ENCODE assay signal across 8 cellular contexts in genomic region chr12:19739195-19739776, GRCh38.
DNase-seq lines count a peak whose midpoint lies in the region; ATAC-seq and TF ChIP-seq lines count a peak whose summit lies in the region.

No MANE protein-coding gene starts in this region.

- ATAC-seq in GM21786 (IDR thresholded peaks at IDR 0.05; ENCODE audit: unreplicated experiment) = no peak

- DNase-seq in DMS114 treated with DMSO at 0.1 percent for 48 hours (lab: John Stamatoyannopoulos, UW; ENCODE audit: unreplicated experiment) (peak; percentile 77), HAP-1 (ENCODE audit: low spot score in 2 of 2) (peak; percentile 61 to 65), NCI-H460 (ENCODE audit: extremely low read depth, low read depth) (peak; percentile 80), brain microvascular endothelial cell (peak; percentile 63), iris pigment epithelial cell (ENCODE audit: low read depth) (peak; percentile 70), testis (peak; percentile 67)
- DNase-seq in stimulated activated naive CD4-positive, alpha-beta T cell treated with Interleukin-2 at 50 U/mL for 16 hours (lab: John Stamatoyannopoulos, UW) = no peak

- WGBS in testis, 2 donors = 59 to 62% methylated on average over 3 of the region's 3 CpGs

- no peak for TF ChIP-seq POLR2A in testis (IDR thresholded peaks at IDR 0.05)

- H3K27ac ChIP-seq in brain microvascular endothelial cell (no peak overlapping the region), testis (no peak overlapping the region)

- TF ChIP-seq CTCF in brain microvascular endothelial cell (IDR thresholded peaks at IDR 0.05; ENCODE audit: low read depth, low read length, missing control alignments) = peak; percentile 46
- peak in 2 of 3 experiments; percentile 38 to 60 for TF ChIP-seq CTCF in testis (IDR thresholded peaks at IDR 0.05)

- H3K36me3 ChIP-seq in HAP-1 (replicated peaks) (no peaks in the 10 kb centered on the region), brain microvascular endothelial cell (replicated peaks) (no peaks in the 10 kb centered on the region), testis (ENCODE audit: low read depth, missing control alignments) (no peaks in the 10 kb centered on the region)

- H3K9me3 ChIP-seq in HAP-1 (no peaks in the 10 kb centered on the region; the same call in 1 of the 2 replicates), testis (no peaks in the 10 kb centered on the region)

- H3K4me1 ChIP-seq in HAP-1 = no peaks in the 10 kb centered on the region
- peaks cover 5% of the 10 kb centered on the region for H3K4me1 ChIP-seq in testis

- in situ Hi-C loops in HAP-1 (cut with MboI; ENCODE audit: low sequenced_read_pairs) = no loop called here
- in situ Hi-C loops in brain microvascular endothelial cell (cut with HindIII; ENCODE audit: low pct_ligation_motif_present, low sequenced_read_pairs) = no loop called here

- intact Hi-C loops in testis (cut with DNase I; ENCODE audit: low total_unique reads) = no loop called here

- H3K27me3 ChIP-seq in HAP-1 (ENCODE audit: low read depth) = peaks cover 13% of the 10 kb centered on the region
- no peaks in the 10 kb centered on the region for H3K27me3 ChIP-seq in brain microvascular endothelial cell (replicated peaks)
- no peaks in the 10 kb centered on the region for H3K27me3 ChIP-seq in testis

- H3K4me3 ChIP-seq in HAP-1 = no peak overlapping the region
- no peak overlapping the region for H3K4me3 ChIP-seq in brain microvascular endothelial cell (ENCODE audit: low read depth, low read length)
- H3K4me3 ChIP-seq in testis = no peak overlapping the region
